In the genomic region with DNA sequence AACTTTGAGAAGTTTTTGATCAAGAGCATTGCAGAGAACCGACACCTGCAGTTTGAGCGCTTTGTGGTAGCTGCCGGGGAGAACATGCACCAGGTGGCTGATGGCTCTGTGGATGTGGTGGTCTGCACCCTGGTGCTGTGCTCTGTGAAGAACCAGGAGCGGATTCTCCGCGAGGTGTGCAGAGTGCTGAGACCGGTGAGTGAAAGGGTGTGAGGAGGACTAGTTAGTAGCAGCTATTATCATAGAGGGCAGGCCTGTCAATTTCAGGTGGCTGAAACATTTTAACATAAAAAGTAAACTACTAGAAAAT, we compare ENCODE assay signal across 9 cellular contexts. TPM values are rescaled to one million over a fixed set of nuclear protein-coding genes. Genes with fewer than 3 reads are reported as not detected.
DNase-seq lines count a peak whose midpoint lies in the region; ATAC-seq and TF ChIP-seq lines count a peak whose summit lies in the region.
"Had no signal": no experiment of that assay in that cellular context is flagged by ENCODE, and none has a peak within 500 bp of the region (broad histone marks: within the 10 kb centered on the region; RNA-seq: fewer than 3 reads in every experiment).

No MANE protein-coding gene starts in this region.

- H3K9ac ChIP-seq in DND-41 (ENCODE audit: low read depth, low read length), result peak overlapping the region; percentile 34

- peak overlapping the region; percentile 97 for H3K27ac Mint-ChIP-seq in mesothelial cell of epicardium

- H3K9me3 ChIP-seq in DND-41 (ENCODE audit: insufficient read depth, low read length, severe bottlenecking) (no peaks in the 10 kb centered on the region), KOPT-K1 (ENCODE audit: insufficient read depth, low read length, poor library complexity, severe bottlenecking) (no peaks in the 10 kb centered on the region), vagina (no peaks in the 10 kb centered on the region)

- no peaks in the 10 kb centered on the region for H3K79me2 ChIP-seq in DND-41 (ENCODE audit: insufficient read depth, low read length)

- H3K4me1 Mint-ChIP-seq in mesothelial cell of epicardium, result peaks cover 68% of the 10 kb centered on the region

- peak overlapping the region; percentile 98 for H3K4me3 Mint-ChIP-seq in mesothelial cell of epicardium

- TF ChIP-seq CTCF in DND-41 (IDR thresholded peaks at IDR 0.05; ENCODE audit: borderline replicate concordance, extremely low read depth, low read length, poor library complexity, severe bottlenecking) (no peak), mesothelial cell of epicardium (IDR thresholded peaks at IDR 0.05; ENCODE audit: unreplicated experiment) (no peak), vagina (IDR thresholded peaks at IDR 0.05) (no peak)

- no peaks in the 10 kb centered on the region for H4K20me1 ChIP-seq in DND-41 (ENCODE audit: insufficient read depth, low read length)

- H3K27ac ChIP-seq in DND-41 (ENCODE audit: low read length), result peak overlapping the region; percentile 72
- peak overlapping the region; percentile 66 for H3K27ac ChIP-seq in KOPT-K1 (ENCODE audit: low read depth, low read length, poor library complexity, severe bottlenecking)
- H3K27ac ChIP-seq in cingulate gyrus (ENCODE audit: low read depth, low read length), result peak overlapping the region; percentile 85
- peak overlapping the region; percentile 91 for H3K27ac ChIP-seq in vagina

- H3K4me3 ChIP-seq in DND-41 (ENCODE audit: low read depth in 1 of 2, low read length in 2 of 2), result peak overlapping the region in 1 of 2 experiments; percentile 44; a peak in 2 of 4 replicates
- peak overlapping the region; percentile 68 to 84 for H3K4me3 ChIP-seq in vagina

- peaks cover 4% of the 10 kb centered on the region for H3K36me3 Mint-ChIP-seq in mesothelial cell of epicardium

- ATAC-seq in DND-41 (ENCODE audit: insufficient read depth, low read depth), result peak; percentile 90
- ATAC-seq in GM19395 (IDR thresholded peaks at IDR 0.05; ENCODE audit: unreplicated experiment), result no peak

- no peaks in the 10 kb centered on the region for H3K27me3 Mint-ChIP-seq in mesothelial cell of epicardium (ENCODE audit: low read depth)

- H3K27me3 ChIP-seq in DND-41 (ENCODE audit: insufficient read depth, low read length, poor library complexity) (no peaks in the 10 kb centered on the region), vagina (no peaks in the 10 kb centered on the region)

- H3K4me1 ChIP-seq in DND-41 (ENCODE audit: insufficient read depth, low read length) (peaks cover 66% of the 10 kb centered on the region), vagina (peaks cover 45% of the 10 kb centered on the region)

- H2AFZ ChIP-seq in DND-41 (ENCODE audit: low read depth, low read length), result peak overlapping the region; percentile 68; the same call in 1 of the 2 replicates

- no peak for TF ChIP-seq POLR2A in vagina (IDR thresholded peaks at IDR 0.05)

- intact Hi-C loops in vagina (cut with DNase I), result loop anchor here (10.0 kb wide), 1 partner anchor 60 kb away; no protein-coding TSS in a partner anchor

- H3K4me2 ChIP-seq in DND-41 (ENCODE audit: insufficient read depth, low read length), result peak overlapping the region; percentile 67

- H3K36me3 ChIP-seq in DND-41 (ENCODE audit: insufficient read depth, low read length) (no peaks in the 10 kb centered on the region), KOPT-K1 (ENCODE audit: insufficient read depth, low read length) (no peaks in the 10 kb centered on the region), vagina (peaks cover 0 to 5% of the 10 kb centered on the region in 2 donors)

- DNase-seq in DND-41, result peak; percentile 85
- DNase-seq in mesothelial cell of epicardium (ENCODE audit: low spot score in 2 of 2, unreplicated experiment in 2 of 2), result no peak
- DNase-seq in vagina (ENCODE audit: extremely low spot score in 2 of 2), result no peak
- DNase-seq in SIG-M5 treated with dmso at 0.1 percent for 504 hours (lab: John Stamatoyannopoulos, UW; ENCODE audit: unreplicated experiment), result no peak
- no peak for DNase-seq in NOMO-1 (lab: John Stamatoyannopoulos, UW; ENCODE audit: unreplicated experiment in 2 of 2)

- no peaks in the 10 kb centered on the region for H3K9me3 Mint-ChIP-seq in mesothelial cell of epicardium

RNA-seq across cellular contexts. Expression of a gene that starts 27.0 kb away (rescaled TPM):
- total RNA-seq in mesothelial cell of epicardium (not detected in 3 replicates), vagina (not detected)
- total RNA-seq: LHCN-M2 had no signal
